20 cellular contexts compared by ENCODE assay signal in genomic region chr7:142800103-142800502, GRCh38. TPM values are rescaled to one million over a fixed set of nuclear protein-coding genes. Genes with fewer than 3 reads are reported as not detected.
DNase-seq lines count a peak whose midpoint lies in the region; ATAC-seq and TF ChIP-seq lines count a peak whose summit lies in the region.
"Had no signal": no experiment of that assay in that cellular context is flagged by ENCODE, and none has a peak within 500 bp of the region (broad histone marks: within the 10 kb centered on the region; RNA-seq: fewer than 3 reads in every experiment).

No MANE protein-coding gene starts in this region.

- H3K27me3 ChIP-seq in DND-41 (ENCODE audit: insufficient read depth, low read length, poor library complexity) (no peaks in the 10 kb centered on the region), Peyer's patch (peaks cover 0 to 19% of the 10 kb centered on the region in 2 donors), brain microvascular endothelial cell (replicated peaks) (no peaks in the 10 kb centered on the region), spleen (replicated peaks in 1 of 7) (peaks cover 0 to 43% (median 16%) of the 10 kb centered on the region in 7 donors)

- H3K9me3 ChIP-seq in DND-41 (ENCODE audit: insufficient read depth, low read length, severe bottlenecking): no peaks in the 10 kb centered on the region
- H3K9me3 ChIP-seq in Peyer's patch: no peaks in the 10 kb centered on the region
- no peaks in the 10 kb centered on the region for H3K9me3 ChIP-seq in spleen
- H3K9me3 ChIP-seq: BE2C, breast epithelium, left ventricle myocardium inferior, prostate gland had no signal

- 61 to 80% (median 71%) methylated on average over 1 of the region's 1 CpG for WGBS in spleen, 5 donors

- H3K36me3 ChIP-seq in DND-41 (ENCODE audit: insufficient read depth, low read length) (peaks cover 80% of the 10 kb centered on the region), Peyer's patch (no peaks in the 10 kb centered on the region), brain microvascular endothelial cell (replicated peaks) (peaks cover 14% of the 10 kb centered on the region), spleen (peaks cover 0 to 32% (median 13%) of the 10 kb centered on the region in 6 donors)
- H3K36me3 ChIP-seq: BE2C, breast epithelium, left ventricle myocardium inferior, prostate gland had no signal

- no peaks in the 10 kb centered on the region for H4K20me1 ChIP-seq in DND-41 (ENCODE audit: insufficient read depth, low read length)

- TF ChIP-seq POLR2A in Peyer's patch (IDR thresholded peaks at IDR 0.05) (no peak), spleen (IDR thresholded peaks at IDR 0.05) (no peak)

- no peak overlapping the region for H2AFZ ChIP-seq in DND-41 (ENCODE audit: low read depth, low read length)

- peak overlapping the region; percentile 99 for H3K9ac ChIP-seq in DND-41 (ENCODE audit: low read depth, low read length)

- in situ Hi-C loops in brain microvascular endothelial cell (cut with HindIII; ENCODE audit: low pct_ligation_motif_present, low sequenced_read_pairs): no loop called here

- TF ChIP-seq CTCF in DND-41 (IDR thresholded peaks at IDR 0.05; ENCODE audit: borderline replicate concordance, extremely low read depth, low read length, poor library complexity, severe bottlenecking): no peak
- no peak for TF ChIP-seq CTCF in Peyer's patch (IDR thresholded peaks at IDR 0.05)
- TF ChIP-seq CTCF in brain microvascular endothelial cell (IDR thresholded peaks at IDR 0.05; ENCODE audit: low read depth, low read length, missing control alignments): no peak
- no peak for TF ChIP-seq CTCF in spleen (IDR thresholded peaks at IDR 0.05 in 8 of 11, conservative IDR thresholded peaks at IDR 0.05 in 3 of 11)

- H3K4me1 ChIP-seq in DND-41 (ENCODE audit: insufficient read depth, low read length) (peaks cover 78% of the 10 kb centered on the region), Peyer's patch (peaks cover 0 to 19% (median 9%) of the 10 kb centered on the region in 4 donors), spleen (peaks cover 6 to 92% (median 38%) of the 10 kb centered on the region in 6 donors)
- H3K4me1 ChIP-seq: BE2C, prostate gland had no signal

- DNase-seq in DND-41 (peak; percentile 9), Peyer's patch (no peak), brain microvascular endothelial cell (no peak), spleen (no peak), SHP77 (lab: John Stamatoyannopoulos, UW) (no peak), OCI-M2 (lab: John Stamatoyannopoulos, UW; ENCODE audit: unreplicated experiment) (no peak), NCI-H1930 (lab: John Stamatoyannopoulos, UW) (no peak)
- DNase-seq: activated CD4-positive, alpha-beta T cell treated with anti-CD3 and anti-CD28 coated beads for 1 hour; activated effector memory CD4-positive, alpha-beta T cell treated with anti-CD3 and anti-CD28 coated beads, Interleukin-2, amount 50 U/mL, for 16 hours; BE2C; effector CD4-positive, alpha-beta T cell; left ventricle myocardium inferior; NCI-H1105; NCI-H2171; NCI-H82 had no signal

- peaks cover 93% of the 10 kb centered on the region for H3K79me2 ChIP-seq in DND-41 (ENCODE audit: insufficient read depth, low read length)

- peak overlapping the region; percentile 97 for H3K27ac ChIP-seq in DND-41 (ENCODE audit: low read length)
- peak overlapping the region; percentile 74 to 97 (median 87) for H3K27ac ChIP-seq in Peyer's patch
- peak overlapping the region; percentile 31 for H3K27ac ChIP-seq in brain microvascular endothelial cell
- H3K27ac ChIP-seq in spleen: peak overlapping the region; percentile 91 to 98 (median 94)
- H3K27ac ChIP-seq: breast epithelium, left ventricle myocardium inferior, prostate gland, RWPE1 had no signal

- ATAC-seq in DND-41 (ENCODE audit: insufficient read depth, low read depth): no peak

- peak overlapping the region; percentile 61 for H3K4me2 ChIP-seq in DND-41 (ENCODE audit: insufficient read depth, low read length)

- H3K4me3 ChIP-seq in DND-41 (ENCODE audit: low read depth in 1 of 2, low read length in 2 of 2) (peak overlapping the region; percentile 42 to 60; a peak in 3 of 4 replicates), Peyer's patch (no peak overlapping the region), brain microvascular endothelial cell (ENCODE audit: low read depth, low read length) (no peak overlapping the region), spleen (peak overlapping the region in 5 of 8 donors; percentile 2 to 77 (median 45))
- H3K4me3 ChIP-seq: breast epithelium, left ventricle myocardium inferior, prostate gland had no signal

- intact Hi-C loops in spleen (cut with DNase I; ENCODE audit: low total_unique reads): no loop called here

RNA-seq across cellular contexts. Expression of gene PRSS2, which starts 29.3 kb away (rescaled TPM):
- total RNA-seq in Peyer's patch (100 to 1,000 TPM in 3 of 4 donors, 10 to 100 TPM in 1; 29.7 to 243 (median 208) TPM), spleen (10 to 100 TPM in 2 of 7 donors, 1 to 10 TPM in 1, not detected in 4; 3.8 to 14.5 (median 11.1) TPM)
- polyA plus RNA-seq in spleen: 1 to 10 TPM; 1.1 to 1.3 (median 1.2) TPM
- total RNA-seq: breast epithelium, fibroblast of villous mesenchyme, left ventricle myocardium inferior, prostate gland, subcutaneous adipose tissue had no signal

RNA-seq across cellular contexts. Expression of gene PRSS1, which starts 50.8 kb away (rescaled TPM):
- total RNA-seq in Peyer's patch: not detected
- 1 to 10 TPM in 3 of 7 donors, not detected in 4; 2.9 to 6.3 (median 3.0) TPM for total RNA-seq in spleen
- 1 to 10 TPM in 2 of 3 donors, under 1 TPM in 1; 0.88 to 1.4 (median 1.2) TPM for polyA plus RNA-seq in spleen
- total RNA-seq: breast epithelium, fibroblast of villous mesenchyme, left ventricle myocardium inferior, prostate gland, subcutaneous adipose tissue had no signal

RNA-seq across cellular contexts. Expression of gene EPHB6, which starts 54.8 kb away (rescaled TPM):
- total RNA-seq in Peyer's patch (10 to 100 TPM in 1 of 4 donors, 1 to 10 TPM in 2, under 1 TPM in 1; 0.53 to 19.0 (median 5.5) TPM), spleen (10 to 100 TPM; 12.3 to 15.5 (median 13.9) TPM)
- 10 to 100 TPM; 11.3 to 28.8 (median 23.6) TPM for polyA plus RNA-seq in spleen

Comparison
In these comparisons a context has a peak if more than half of its experiments do, and no peak if none do; other contexts are left out.
1. H3K27ac ChIP-seq: peak in every context shown above with its lines; median percentile 97 in DND-41; 94 in spleen; 87 in Peyer's patch; 31 in brain microvascular endothelial cell.
2. H3K4me3 ChIP-seq: peak in DND-41 (2 of 2) and spleen (5 of 8); none in Peyer's patch (0 of 4) and brain microvascular endothelial cell (single experiment).